29 cellular contexts compared by ENCODE assay signal in the genomic region with DNA sequence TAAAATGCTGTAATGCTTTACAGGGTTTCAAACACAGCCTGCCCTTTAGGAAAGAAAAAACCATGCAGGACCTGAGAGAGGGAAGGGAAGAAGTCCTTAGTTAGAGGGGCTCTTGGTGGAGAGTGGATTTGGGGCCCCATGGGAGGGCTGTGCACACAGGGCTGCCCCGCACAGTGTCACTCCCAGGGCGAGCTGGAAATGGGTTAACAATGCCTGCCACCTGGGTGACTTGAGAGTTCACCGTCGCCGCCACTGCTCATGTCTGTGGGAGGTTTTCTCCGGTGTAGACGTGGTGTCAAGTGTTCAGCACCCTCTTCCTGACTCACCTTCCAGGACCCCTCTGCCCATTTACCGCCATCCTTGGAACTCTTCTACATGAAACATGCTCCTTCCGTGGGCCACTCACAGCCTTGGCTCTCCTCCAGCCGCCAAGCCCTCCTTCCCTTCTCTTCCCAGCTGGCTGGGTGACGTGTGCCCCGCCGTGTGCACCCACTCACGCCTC.
"Had no signal": no experiment of that assay in that cellular context is flagged by ENCODE, and none has a peak within 500 bp of the region (broad histone marks: within the 10 kb centered on the region; RNA-seq: fewer than 3 reads in every experiment).

No MANE protein-coding gene starts in this region.

- H3K27ac ChIP-seq: coronary artery, esophagus squamous epithelium, heart right ventricle, left ventricle myocardium inferior, lower lobe of right lung, psoas muscle, right lobe of liver, suprapubic skin, transverse colon, upper lobe of right lung, vagina had no signal

- H3K4me1 ChIP-seq: esophagus squamous epithelium, heart right ventricle, left ventricle myocardium inferior, lower lobe of right lung, psoas muscle, right lobe of liver, suprapubic skin, transverse colon, upper lobe of right lung, vagina had no signal

- H3K4me3 Mint-ChIP-seq: natural killer cell treated with Interleukin-12 subunit alpha and Interleukin-12 subunit beta and Interleukin-15 and Interleukin-18, amount 100 ng/mL, for 72 hours; stimulated activated naive CD8-positive, alpha-beta T cell treated with anti-CD3 and anti-CD28 coated beads, Interleukin-15, amount 100 ng/mL, for 72 hours had no signal

- H3K27me3 Mint-ChIP-seq: stimulated activated naive CD8-positive, alpha-beta T cell treated with anti-CD3 and anti-CD28 coated beads, Interleukin-15, amount 100 ng/mL, for 72 hours had no signal

- H3K9me3 ChIP-seq: esophagus squamous epithelium, left ventricle myocardium inferior, lower lobe of right lung, psoas muscle, right lobe of liver, suprapubic skin, transverse colon, upper lobe of right lung, vagina had no signal

- H3K4me1 Mint-ChIP-seq: stimulated activated naive CD8-positive, alpha-beta T cell treated with anti-CD3 and anti-CD28 coated beads, Interleukin-15, amount 100 ng/mL, for 72 hours had no signal

- H3K36me3 ChIP-seq: esophagus squamous epithelium, heart right ventricle, left ventricle myocardium inferior, lower lobe of right lung, right lobe of liver, transverse colon, upper lobe of right lung, vagina had no signal

- H3K27ac Mint-ChIP-seq: natural killer cell treated with Interleukin-12 subunit alpha and Interleukin-12 subunit beta and Interleukin-15 and Interleukin-18, amount 100 ng/mL, for 72 hours had no signal

- H3K4me3 ChIP-seq: coronary artery, esophagus squamous epithelium, heart right ventricle, left ventricle myocardium inferior, lower lobe of right lung, psoas muscle, right lobe of liver, suprapubic skin, transverse colon, upper lobe of right lung, vagina had no signal

- H3K9me3 Mint-ChIP-seq: natural killer cell treated with Interleukin-12 subunit alpha and Interleukin-12 subunit beta and Interleukin-15 and Interleukin-18, amount 100 ng/mL, for 72 hours; stimulated activated naive CD8-positive, alpha-beta T cell treated with anti-CD3 and anti-CD28 coated beads, Interleukin-15, amount 100 ng/mL, for 72 hours had no signal

- H3K27me3 ChIP-seq: esophagus squamous epithelium, heart right ventricle, right lobe of liver, suprapubic skin, transverse colon, upper lobe of right lung, vagina had no signal

- ATAC-seq: heart right ventricle; left colon; lower lobe of right lung; natural killer cell treated with Interleukin-12 subunit alpha and Interleukin-12 subunit beta and Interleukin-15 and Interleukin-18, amount 100 ng/mL, for 72 hours; psoas muscle; right lobe of liver; stimulated activated naive CD8-positive, alpha-beta T cell treated with anti-CD3 and anti-CD28 coated beads, Interleukin-15, amount 100 ng/mL, for 72 hours; upper lobe of right lung had no signal

- DNase-seq: dermis blood vessel endothelial cell; effector memory CD4-positive, alpha-beta T cell; erythroblast; esophagus squamous epithelium; foreskin melanocyte; glutamatergic neuron; heart right ventricle; hippocampal formation; kidney glomerular epithelial cell; left colon; left ventricle myocardium inferior; lower lobe of right lung; nucleus accumbens; psoas muscle; retina; right lobe of liver; small intestine; stimulated activated CD4-positive, alpha-beta T cell treated with anti-CD3 and anti-CD28 coated beads, Interleukin-12 subunit alpha, Interleukin-12 subunit beta, amount 100 ng/mL, for 4 hours; stimulated activated CD4-positive, alpha-beta T cell treated with anti-CD3 and anti-CD28 coated beads, Interleukin-1b, Interleukin-23, amount 100 ng/mL, for 48 hours; stimulated activated CD4-positive, alpha-beta T cell treated with anti-CD3 and anti-CD28 coated beads, Interleukin-4, amount 100 ng/mL, for 1 hour; stimulated activated CD8-positive, alpha-beta memory T cell treated with anti-CD3 and anti-CD28 coated beads, Interleukin-4, amount 100 ng/mL, for 48 hours; stimulated activated naive CD4-positive, alpha-beta T cell; stimulated activated naive CD8-positive, alpha-beta T cell treated with anti-CD3 and anti-CD28 coated beads, Interleukin-15, amount 100 ng/mL, for 72 hours; transverse colon; upper lobe of right lung had no signal

- H3K36me3 Mint-ChIP-seq: natural killer cell treated with Interleukin-12 subunit alpha and Interleukin-12 subunit beta and Interleukin-15 and Interleukin-18, amount 100 ng/mL, for 72 hours had no signal
